In the genomic region with DNA sequence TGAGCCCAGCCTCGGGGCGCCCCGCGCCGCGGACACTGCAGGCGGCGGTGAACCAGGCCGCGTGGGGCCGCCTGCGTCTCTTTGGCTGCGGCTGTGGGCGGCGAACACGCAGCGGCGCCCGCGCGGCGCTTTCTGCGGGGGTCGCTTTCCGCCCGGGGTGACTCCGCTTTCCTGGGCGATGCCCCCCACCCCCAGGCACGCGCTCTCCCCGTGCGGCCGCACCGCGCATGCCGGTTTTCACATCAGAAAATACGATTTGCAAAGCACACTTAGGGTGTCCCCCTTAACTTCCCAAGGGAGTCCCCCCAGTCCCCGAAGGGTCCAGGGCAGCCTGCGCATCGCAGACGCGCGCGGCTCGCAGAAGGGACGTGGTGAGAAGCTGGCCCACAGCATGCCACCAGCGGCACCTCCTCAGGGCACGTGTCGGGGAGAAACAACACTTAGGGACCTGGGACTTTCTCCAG, we compare ENCODE assay signal across 1 cellular context.
A peak's percentile ranks its signal among the peaks of the same experiment; 100 is the strongest.
TF ChIP-seq lines count a peak whose summit lies in the region.

No MANE protein-coding gene starts in this region.

TF ChIP-seq in H1, 55 proteins besides CTCF, POLR2A, EP300 and RAD21:
- TF ChIP-seq JUND (IDR thresholded peaks at IDR 0.05; ENCODE audit: low read length) (no peak), CHD2 (IDR thresholded peaks at IDR 0.05; ENCODE audit: low read length) (no peak), KDM4A (IDR thresholded peaks at IDR 0.05; ENCODE audit: low read depth, low read length, severe bottlenecking) (peak; percentile 25), CTBP2 (IDR thresholded peaks at IDR 0.05; ENCODE audit: borderline replicate concordance, insufficient read depth, insufficient read length, low read length) (no peak), SUZ12 (IDR thresholded peaks at IDR 0.05; ENCODE audit: low read length) (peak; percentile 9; the same call in 1 of the 2 replicates)
- TF ChIP-seq, protein P1, sequence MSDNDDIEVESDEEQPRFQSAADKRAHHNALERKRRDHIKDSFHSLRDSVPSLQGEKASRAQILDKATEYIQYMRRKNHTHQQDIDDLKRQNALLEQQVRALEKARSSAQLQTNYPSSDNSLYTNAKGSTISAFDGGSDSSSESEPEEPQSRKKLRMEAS (IDR thresholded peaks at IDR 0.05) = no peak; the same call in 1 of the 2 replicates
